8 cellular contexts compared by ENCODE assay signal in the genomic region with DNA sequence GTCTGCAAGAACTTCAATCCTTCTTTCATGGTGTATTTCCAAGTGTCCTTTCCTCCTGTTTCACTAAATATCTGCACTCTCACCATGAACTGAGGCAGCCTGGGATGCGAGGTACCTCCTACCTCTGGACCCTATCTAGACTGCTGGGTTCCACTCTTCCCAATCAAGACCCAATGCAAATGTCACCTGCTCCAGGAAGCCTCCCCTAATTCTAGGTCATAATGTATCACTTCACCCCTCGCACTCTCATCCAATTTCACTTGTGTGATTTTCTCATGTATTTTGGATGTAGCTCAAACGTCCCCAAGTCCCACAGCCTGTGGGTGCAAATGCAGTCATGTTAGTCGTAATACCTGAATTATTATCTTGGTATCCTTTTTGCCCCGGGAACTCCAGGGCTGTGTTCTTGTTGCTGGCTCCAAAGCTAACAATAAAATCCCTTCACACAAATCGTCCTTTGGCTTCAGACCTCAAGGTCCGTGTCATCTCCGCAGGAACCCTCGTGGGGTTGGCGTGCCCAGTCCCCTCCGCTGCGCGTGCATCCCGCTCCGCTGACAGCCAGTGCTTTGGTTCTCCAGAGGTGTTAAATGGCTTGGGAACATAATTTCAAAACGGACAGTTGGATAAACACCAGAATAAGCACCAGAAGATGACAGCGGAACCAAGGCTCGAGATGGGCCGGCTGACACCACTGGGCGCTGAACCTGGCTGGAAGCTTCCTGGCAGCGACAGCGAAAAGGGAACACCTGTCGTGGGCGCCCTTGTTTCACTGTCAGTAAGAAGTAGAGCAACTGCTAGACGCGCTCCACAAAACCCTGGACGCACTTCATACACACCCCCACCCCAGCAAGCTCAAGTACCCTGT. TPM values are rescaled to one million over a fixed set of nuclear protein-coding genes. Genes with fewer than 3 reads are reported as not detected.
DNase-seq lines count a peak whose midpoint lies in the region; ATAC-seq, FAIRE-seq and TF ChIP-seq lines count a peak whose summit lies in the region.

No MANE protein-coding gene starts in this region.

- CTCF ChIA-PET in K562 (lab: Yijun Ruan, JAX; ENCODE audit: low intra/inter-chr PET ratio) = interaction anchor here (0.6 to 1.2 kb wide), 2 partner anchors 53 to 133 kb away, joined by 3 read pairs; no protein-coding TSS in a partner anchor

- DNase-seq in heart left ventricle (no peak), Right ventricle myocardium superior (no peak), K562 (ENCODE audit: extremely low read depth in 1 of 4, low spot score in 3 of 4) (no peak), mesenchymal stem cell (no peak), upper lobe of left lung (peak in 1 of 2 donors; percentile 81)
- no peak for DNase-seq in central memory CD4-positive, alpha-beta T cell

- WGBS in heart left ventricle, 4 donors = 81 to 85% (median 83%) methylated on average over 24 to 27 of the region's 27 CpGs
- WGBS in K562 (ENCODE audit: insufficient coverage, low coverage, missing lambda C conversion rate) = 64% methylated on average over 24 of the region's 27 CpGs
- WGBS in mesenchymal stem cell = 82% methylated on average over 27 of the region's 27 CpGs
- WGBS in upper lobe of left lung, 2 donors = 84 to 89% methylated on average over 24 to 26 of the region's 27 CpGs

- intact Hi-C loops in heart left ventricle (cut with DNase I) = loop anchor here in 4 of 10 donors (5.0 to 10.0 kb wide), 6 partner anchors 35 to 220 kb away; no protein-coding TSS in a partner anchor
- intact Hi-C loops in Right ventricle myocardium superior (cut with DNase I) = no loop called here
- intact Hi-C loops in K562 (cut with micrococcal nuclease) = loop anchor here (5.0 kb wide), 1 partner anchor 135 kb away; no protein-coding TSS in a partner anchor

- peak overlapping the region; percentile 88 for H2AFZ ChIP-seq in K562 (ENCODE audit: low read depth, low read length)
- peak overlapping the region; percentile 30 for H2AFZ ChIP-seq in mesenchymal stem cell (ENCODE audit: low read depth, low read length)

- ATAC-seq in heart left ventricle (no peak), Right ventricle myocardium superior (ENCODE audit: poor library complexity) (no peak), K562 (no peak), upper lobe of left lung (ENCODE audit: low FRiP score in 2 of 2) (no peak), GM18519 (IDR thresholded peaks at IDR 0.05; ENCODE audit: low FRiP score, unreplicated experiment) (no peak), GM21381 (IDR thresholded peaks at IDR 0.05; ENCODE audit: unreplicated experiment) (no peak)

- H3K27me3 ChIP-seq in heart left ventricle = no peaks in the 10 kb centered on the region
- H3K27me3 ChIP-seq in K562 (ENCODE audit: control insufficient read depth in 2 of 2, insufficient read depth in 2 of 2, low read length in 2 of 2) = no peaks in the 10 kb centered on the region
- no peaks in the 10 kb centered on the region for H3K27me3 ChIP-seq in mesenchymal stem cell (ENCODE audit: control insufficient read depth in 1 of 2, insufficient read depth in 1 of 2, low read length in 2 of 2)
- H3K27me3 ChIP-seq in upper lobe of left lung = no peaks in the 10 kb centered on the region

- peak overlapping the region; percentile 34 to 88 for H3K18ac ChIP-seq in mesenchymal stem cell (ENCODE audit: low read depth in 1 of 2, low read length in 2 of 2)

- no peaks in the 10 kb centered on the region for H3K9me1 ChIP-seq in K562 (ENCODE audit: control insufficient read depth, insufficient read depth, low read length)

- H4K20me1 ChIP-seq in K562 (replicated peaks; ENCODE audit: control insufficient read depth, insufficient read depth, low read length) = peaks cover 28% of the 10 kb centered on the region

- TF ChIP-seq EP300 in K562 (IDR thresholded peaks at IDR 0.05; ENCODE audit: low read length) = no peak
- TF ChIP-seq EP300 in upper lobe of left lung (IDR thresholded peaks at IDR 0.05) = no peak

- H3K4me1 ChIP-seq in heart left ventricle = peaks cover 4 to 47% (median 31%) of the 10 kb centered on the region in 12 donors
- peaks cover 10 to 23% of the 10 kb centered on the region in 2 experiments for H3K4me1 ChIP-seq in K562 (replicated peaks in 1 of 2; ENCODE audit: control insufficient read depth in 2 of 2, insufficient read depth in 2 of 2, low read length in 2 of 2)
- H3K4me1 ChIP-seq in mesenchymal stem cell (ENCODE audit: control insufficient read depth, insufficient read depth, low read depth, low read length) = peaks cover 8% of the 10 kb centered on the region
- H3K4me1 ChIP-seq in upper lobe of left lung = peaks cover 29 to 40% (median 34%) of the 10 kb centered on the region in 4 donors

- peak overlapping the region in 11 of 12 donors; percentile 52 to 98 (median 80) for H3K4me3 ChIP-seq in heart left ventricle
- peak overlapping the region; percentile 74 for H3K4me3 ChIP-seq in K562
- H3K4me3 ChIP-seq in mesenchymal stem cell (ENCODE audit: insufficient read depth in 1 of 2, low read depth in 1 of 2, low read length in 2 of 2) = peak overlapping the region; percentile 74 to 86
- H3K4me3 ChIP-seq in upper lobe of left lung = peak overlapping the region in 3 of 4 donors; percentile 57 to 95 (median 88)

- H4K8ac ChIP-seq in mesenchymal stem cell (ENCODE audit: low read length) = peak overlapping the region; percentile 42

- H2BK120ac ChIP-seq in mesenchymal stem cell (ENCODE audit: low read depth, low read length) = peak overlapping the region; percentile 44

- no peak for TF ChIP-seq POLR2A in heart left ventricle (IDR thresholded peaks at IDR 0.05)
- no peak for TF ChIP-seq POLR2A in K562 (conservative IDR thresholded peaks at IDR 0.05)
- TF ChIP-seq POLR2A in upper lobe of left lung (IDR thresholded peaks at IDR 0.05) = no peak

- H3K9ac ChIP-seq in K562 (ENCODE audit: insufficient read depth in 1 of 2, low read depth in 2 of 2, low read length in 2 of 2) = peak overlapping the region; percentile 52 to 98; a peak in 3 of 4 replicates
- H3K9ac ChIP-seq in mesenchymal stem cell (ENCODE audit: low read length) = peak overlapping the region; percentile 49

- H2BK15ac ChIP-seq in mesenchymal stem cell (ENCODE audit: low read depth, poor library complexity, severe bottlenecking) = peak overlapping the region; percentile 75

- H3K4ac ChIP-seq in mesenchymal stem cell (ENCODE audit: low read depth in 1 of 2, low read length in 2 of 2) = peak overlapping the region; percentile 49 to 88

- TF ChIP-seq CTCF in heart left ventricle (IDR thresholded peaks at IDR 0.05) (no peak), K562 (IDR thresholded peaks at IDR 0.05 in 2 of 3, conservative IDR thresholded peaks at IDR 0.05 in 1 of 3; ENCODE audit: insufficient read depth in 2 of 3, low read depth in 1 of 3, low read length in 3 of 3) (no peak), upper lobe of left lung (IDR thresholded peaks at IDR 0.05) (no peak)

- peaks cover 36% of the 10 kb centered on the region for H3K79me2 ChIP-seq in K562 (ENCODE audit: control insufficient read depth, insufficient read depth, low read length)

- in situ Hi-C loops in K562 (cut with MboI) = no loop called here

- no peak overlapping the region for H3K23ac ChIP-seq in mesenchymal stem cell (ENCODE audit: low read length in 2 of 2)

- peak overlapping the region in 1 of 2 experiments; percentile 89 for H3K14ac ChIP-seq in mesenchymal stem cell (ENCODE audit: low read length in 2 of 2)

- H3K9me3 ChIP-seq in heart left ventricle = no peaks in the 10 kb centered on the region
- no peaks in the 10 kb centered on the region for H3K9me3 ChIP-seq in K562 (replicated peaks; ENCODE audit: control insufficient read depth, insufficient read depth, low read depth, low read length)
- H3K9me3 ChIP-seq in mesenchymal stem cell (ENCODE audit: control insufficient read depth, low read length) = no peaks in the 10 kb centered on the region
- no peaks in the 10 kb centered on the region for H3K9me3 ChIP-seq in upper lobe of left lung

- H3K79me1 ChIP-seq in mesenchymal stem cell (replicated peaks; ENCODE audit: low read length, poor library complexity, severe bottlenecking) = peaks cover 9% of the 10 kb centered on the region

- no peak overlapping the region for H2BK5ac ChIP-seq in mesenchymal stem cell (ENCODE audit: low read depth, low read length, poor library complexity, severe bottlenecking)

- BruUV-seq in K562 (replicated peaks; lab: Mats Ljungman, UMichigan) = TSS peak; percentile 68

- H4K91ac ChIP-seq in mesenchymal stem cell (ENCODE audit: low read length) = peak overlapping the region; percentile 28

- H3K36me3 ChIP-seq in heart left ventricle = no peaks in the 10 kb centered on the region
- H3K36me3 ChIP-seq in K562 (ENCODE audit: control insufficient read depth, insufficient read depth, low read length) = peaks cover 5% of the 10 kb centered on the region; the same call in 2 of the 3 replicates
- no peaks in the 10 kb centered on the region for H3K36me3 ChIP-seq in mesenchymal stem cell (ENCODE audit: control insufficient read depth in 1 of 2, insufficient read depth in 2 of 2, low read depth in 1 of 2, low read length in 2 of 2)
- no peaks in the 10 kb centered on the region for H3K36me3 ChIP-seq in upper lobe of left lung

- H3K4me2 ChIP-seq in K562 (ENCODE audit: insufficient read depth, low read length) = peak overlapping the region; percentile 81
- H3K4me2 ChIP-seq in mesenchymal stem cell (ENCODE audit: low read length, poor library complexity, severe bottlenecking) = peak overlapping the region; percentile 60

- no peak for TF ChIP-seq RAD21 in K562 (CRISPR knock-in tag; conservative IDR thresholded peaks at IDR 0.05 in 1 of 2, IDR thresholded peaks at IDR 0.05 in 1 of 2)

- FAIRE-seq in K562 (lab: Jason Lieb, UNC) = no peak

- peak overlapping the region in 1 of 2 experiments; percentile 65 for H2BK12ac ChIP-seq in mesenchymal stem cell (ENCODE audit: low read length in 2 of 2)

- H2AK5ac ChIP-seq in mesenchymal stem cell (ENCODE audit: low read length, severe bottlenecking) = peak overlapping the region; percentile 28

- H3K27ac ChIP-seq in heart left ventricle (peak overlapping the region in 10 of 12 donors; percentile 83 to 99 (median 94)), K562 (ENCODE audit: extremely low read depth, low read depth, low read length) (no peak overlapping the region; the same call in 2 of the 3 replicates), mesenchymal stem cell (ENCODE audit: low read length, poor library complexity, severe bottlenecking) (no peak overlapping the region), upper lobe of left lung (peak overlapping the region; percentile 97 to 100 (median 98))

- POLR2A ChIA-PET in K562 (lab: Yijun Ruan, JAX) = interaction anchor here (0.6 to 11.8 kb wide), 4 partner anchors 8 to 80 kb away, joined by 3 to 220 read pairs (median 24); no protein-coding TSS in a partner anchor

RNA-seq across cellular contexts. Expression of a gene that starts 1.0 kb away (rescaled TPM):
- total RNA-seq in heart left ventricle = 10 to 100 TPM; 16.7 to 83.4 (median 40.0) TPM
- polyA plus RNA-seq in heart left ventricle = 1 to 10 TPM; 5.3 to 7.3 TPM
- total RNA-seq in Right ventricle myocardium superior = 34.2 TPM
- total RNA-seq in K562 (2011; cell fraction: chromatin; rRNA removed; ENCODE audit: low replicate concordance) = 67.5 and 174 TPM in 2 replicates
- total RNA-seq in K562 (2011; cell fraction: nucleolus; rRNA removed) = 37.7 and 46.3 TPM in 2 replicates
- 49.6 and 62.1 TPM in 2 replicates for total RNA-seq in K562 (2011; cell fraction: nucleoplasm; rRNA removed)
- 23.6 and 24.6 TPM in 2 replicates for total RNA-seq in K562 (2014; rRNA removed)
- total RNA-seq in K562 (2014; rRNA removed; fragmentation: Illumina TruSeq; extraction: Trizol) = 51.7 and 57.7 TPM in 2 replicates
- 33.4 and 36.7 TPM in 2 replicates for total RNA-seq in K562 (2015; rRNA removed; fragmentation: Illumina TruSeq; extraction: Trizol)
- 53.6 and 58.5 TPM in 2 replicates for total RNA-seq in K562 (2021)
- 33.3 and 41.2 TPM in 2 replicates for polyA plus RNA-seq in K562 (2011; rRNA removed)
- polyA plus RNA-seq in K562 (2011; cell fraction: cytosol; rRNA removed) = 10.2 and 19.7 TPM in 2 replicates
- polyA plus RNA-seq in K562 (2011; cell fraction: nucleus; rRNA removed) = 24.4 and 26.5 TPM in 2 replicates
- polyA plus RNA-seq in K562 (2012) = 23.8 and 26.4 TPM in 2 replicates
- 23.3 and 28.6 TPM in 2 replicates for polyA plus RNA-seq in K562 (2014; fragmentation: Illumina TruSeq; extraction: Trizol)
- 10 to 100 TPM; 10.6 to 12.6 TPM for polyA plus RNA-seq in K562 (2014; fragmentation: Nextera tagmentation; extraction: Ambion mirVana)
- 14.6 and 15.9 TPM in 2 replicates for polyA plus RNA-seq in K562 (2014; rRNA removed)
- 266 and 267 TPM in 2 replicates for polyA minus RNA-seq in K562 (2011; rRNA and poly(A)+ RNA removed)
- 47.3 and 68.3 TPM in 2 replicates for polyA minus RNA-seq in K562 (2011; cell fraction: cytosol; rRNA and poly(A)+ RNA removed)
- polyA minus RNA-seq in K562 (2011; cell fraction: nucleus; rRNA and poly(A)+ RNA removed) = 42.0 and 79.6 TPM in 2 replicates
- 34.9 TPM for polyA plus RNA-seq in mesenchymal stem cell (2013, experiment 1 of 2)
- 36.8 TPM for polyA plus RNA-seq in mesenchymal stem cell (2013, experiment 2 of 2)
- 100 to 1,000 TPM in 2 of 6 donors, 10 to 100 TPM in 4; 41.6 to 119 (median 78.9) TPM for total RNA-seq in upper lobe of left lung

Comparison
In these comparisons a context has a peak if more than half of its experiments do, and no peak if none do; other contexts are left out.
1. H3K27ac ChIP-seq: peak in heart left ventricle (10 of 12) and upper lobe of left lung (4 of 4); none in K562 (single experiment) and mesenchymal stem cell (single experiment).
2. Peak in every context shown above with its lines, with median percentiles within 50 percentile points of each other: H3K4me3 ChIP-seq.